26 cellular contexts compared by ENCODE assay signal in genomic region chr2:115558725-115559124, GRCh38.
"Had no signal": no experiment of that assay in that cellular context is flagged by ENCODE, and none has a peak within 500 bp of the region (broad histone marks: within the 10 kb centered on the region; RNA-seq: fewer than 3 reads in every experiment).

No MANE protein-coding gene starts in this region.

- H3K27me3 ChIP-seq: ascending aorta, breast epithelium, cardiac muscle cell, colonic mucosa, esophagus squamous epithelium, gastroesophageal sphincter had no signal

- H3K27ac ChIP-seq: ascending aorta, breast epithelium, cardiac muscle cell, colonic mucosa, epithelial cell of prostate, esophagus squamous epithelium, gastroesophageal sphincter had no signal

- ATAC-seq: activated naive CD4-positive, alpha-beta T cell treated with anti-CD3 and anti-CD28 coated beads, Interleukin-2, amount 50 U/mL, for 72 hours; activated T-cell treated with anti-CD3 and anti-CD28 coated beads, Interleukin-2, amount 50 U/mL, for 72 hours; gastroesophageal sphincter had no signal

- H3K4me1 ChIP-seq: ascending aorta, breast epithelium, colonic mucosa, esophagus squamous epithelium, gastroesophageal sphincter had no signal

- H3K4me3 ChIP-seq: ascending aorta, breast epithelium, cardiac muscle cell, colonic mucosa, esophagus squamous epithelium, gastroesophageal sphincter had no signal

- H3K36me3 ChIP-seq: ascending aorta, breast epithelium, cardiac muscle cell, colonic mucosa, esophagus squamous epithelium, gastroesophageal sphincter had no signal

- H3K9me3 ChIP-seq: ascending aorta, breast epithelium, colonic mucosa, esophagus squamous epithelium, gastroesophageal sphincter had no signal

- DNase-seq: activated CD4-positive, alpha-beta memory T cell treated with anti-CD3 and anti-CD28 coated beads, Interleukin-2, amount 10 ng/mL, durations not matched to agents 7 days and 5 days; activated CD4-positive, alpha-beta T cell treated with anti-CD3 and anti-CD28 coated beads for 1 hour; activated CD4-positive, alpha-beta T cell treated with anti-CD3 and anti-CD28 coated beads for 4 hours; activated CD4-positive, alpha-beta T cell treated with anti-CD3 and anti-CD28 coated beads, Interleukin-2, amount 10 ng/mL, durations not matched to agents 7 days and 5 days; activated CD4-positive, alpha-beta T cell treated with anti-CD3 and anti-CD28 coated beads, Interleukin-2, amount 50 U/mL, for 4 hours; activated CD8-positive, alpha-beta memory T cell treated with anti-CD3 and anti-CD28 coated beads, Interleukin-2, amount 50 U/mL, for 48 hours; activated gamma-delta T cell; activated naive CD4-positive, alpha-beta T cell; activated naive CD4-positive, alpha-beta T cell treated with anti-CD3 and anti-CD28 coated beads, Interleukin-2, amount 10 ng/mL, durations not matched to agents 7 days and 5 days; activated naive CD8-positive, alpha-beta T cell treated with anti-CD3 and anti-CD28 coated beads, Interleukin-2, amount 10 ng/mL, durations not matched to agents 7 days and 5 days; activated T-cell treated with anti-CD3 and anti-CD28 coated beads for 4 hours; activated T-cell treated with anti-CD3 and anti-CD28 coated beads, Interleukin-2, amount 50 U/mL, for 24 hours; activated T-cell treated with anti-CD3 and anti-CD28 coated beads, Interleukin-2, amount 50 U/mL, for 72 hours; central memory CD4-positive, alpha-beta T cell; cerebellar nuclear complex; colonic mucosa; effector CD8-positive, alpha-beta T cell; esophagus squamous epithelium; foreskin melanocyte; T-helper 2 cell had no signal
